In the genomic region with DNA sequence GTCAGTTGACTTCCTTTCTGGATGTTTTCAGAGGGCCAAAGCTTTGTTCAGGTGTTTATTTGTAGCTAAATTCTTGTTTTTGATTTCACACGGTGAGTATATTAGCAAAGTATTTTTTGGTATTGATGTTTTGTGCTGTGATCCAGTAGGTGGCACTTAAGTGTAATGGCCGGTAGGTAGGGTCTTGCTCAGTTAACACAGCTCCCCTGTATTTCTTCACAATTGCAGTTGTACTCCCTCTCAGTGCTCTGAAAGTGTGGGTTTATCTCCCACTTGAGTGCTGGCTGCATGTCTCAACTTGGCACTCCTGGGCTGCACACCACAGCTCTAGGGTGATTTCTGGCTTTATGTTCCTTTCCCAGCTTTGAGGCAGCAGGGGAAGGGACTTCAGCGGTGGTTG, we compare ENCODE assay signal across 18 cellular contexts.
DNase-seq lines count a peak whose midpoint lies in the region; ATAC-seq and TF ChIP-seq lines count a peak whose summit lies in the region.
"Had no signal": no experiment of that assay in that cellular context is flagged by ENCODE, and none has a peak within 500 bp of the region (broad histone marks: within the 10 kb centered on the region; RNA-seq: fewer than 3 reads in every experiment).

No MANE protein-coding gene starts in this region.

- H3K4me1 Mint-ChIP-seq in stimulated activated naive CD8-positive, alpha-beta T cell treated with anti-CD3 and anti-CD28 coated beads, Interleukin-15, Interleukin-2, amounts not matched to agents 100 ng/mL and 50 ng/mL, for 24 hours (ENCODE audit: low read depth): peaks cover 3% of the 10 kb centered on the region
- H3K4me1 Mint-ChIP-seq: CD4-positive, CD25-positive, alpha-beta regulatory T cell had no signal

- peak overlapping the region in 1 of 2 experiments; percentile 68 for H3K4ac ChIP-seq in mesenchymal stem cell (ENCODE audit: low read depth in 1 of 2, low read length in 2 of 2)

- peak overlapping the region; percentile 1 for H3K9ac ChIP-seq in mesenchymal stem cell (ENCODE audit: low read length)
- H3K9ac ChIP-seq: parathyroid adenoma had no signal

- peak overlapping the region; percentile 4 for H2AK5ac ChIP-seq in mesenchymal stem cell (ENCODE audit: low read length, severe bottlenecking)

- H2BK5ac ChIP-seq in mesenchymal stem cell (ENCODE audit: low read depth, low read length, poor library complexity, severe bottlenecking): no peak overlapping the region

- H3K27ac Mint-ChIP-seq in stimulated activated naive CD8-positive, alpha-beta T cell treated with anti-CD3 and anti-CD28 coated beads, Interleukin-15, Interleukin-2, amounts not matched to agents 100 ng/mL and 50 ng/mL, for 24 hours: peak overlapping the region; percentile 21
- H3K27ac Mint-ChIP-seq: activated naive CD8-positive, alpha-beta T cell treated with anti-CD3 and anti-CD28 coated beads, Interleukin-2, amount 50 U/mL, for 24 hours; CD4-positive, CD25-positive, alpha-beta regulatory T cell had no signal

- H4K8ac ChIP-seq in mesenchymal stem cell (ENCODE audit: low read length): no peak overlapping the region

- H3K4me3 ChIP-seq in choroid plexus epithelial cell (ENCODE audit: low read depth, low read length): no peak overlapping the region
- H3K4me3 ChIP-seq in mesenchymal stem cell (ENCODE audit: insufficient read depth in 1 of 2, low read depth in 1 of 2, low read length in 2 of 2): no peak overlapping the region
- H3K4me3 ChIP-seq in breast epithelium: no peak overlapping the region
- H3K4me3 ChIP-seq: mucosa of descending colon had no signal

- no peaks in the 10 kb centered on the region for H3K9me3 ChIP-seq in mesenchymal stem cell (ENCODE audit: control insufficient read depth, low read length)
- H3K9me3 ChIP-seq in breast epithelium: no peaks in the 10 kb centered on the region
- H3K9me3 ChIP-seq: mucosa of descending colon had no signal

- WGBS in mesenchymal stem cell: 90% methylated on average over 2 of the region's 3 CpGs

- H2BK12ac ChIP-seq in mesenchymal stem cell (ENCODE audit: low read length in 2 of 2): peak overlapping the region in 1 of 2 experiments; percentile 87

- H3K27ac ChIP-seq in mesenchymal stem cell (ENCODE audit: low read length, poor library complexity, severe bottlenecking) (no peak overlapping the region), breast epithelium (no peak overlapping the region)
- H3K27ac ChIP-seq: parathyroid adenoma had no signal

- no peak overlapping the region for H3K4me2 ChIP-seq in mesenchymal stem cell (ENCODE audit: low read length, poor library complexity, severe bottlenecking)

- H3K9me3 Mint-ChIP-seq in stimulated activated naive CD8-positive, alpha-beta T cell treated with anti-CD3 and anti-CD28 coated beads, Interleukin-15, Interleukin-2, amounts not matched to agents 100 ng/mL and 50 ng/mL, for 24 hours: no peaks in the 10 kb centered on the region

- peaks cover 19% of the 10 kb centered on the region for H3K27me3 Mint-ChIP-seq in stimulated activated naive CD8-positive, alpha-beta T cell treated with anti-CD3 and anti-CD28 coated beads, Interleukin-15, Interleukin-2, amounts not matched to agents 100 ng/mL and 50 ng/mL, for 24 hours
- H3K27me3 Mint-ChIP-seq: activated naive CD8-positive, alpha-beta T cell treated with anti-CD3 and anti-CD28 coated beads, Interleukin-2, amount 50 U/mL, for 24 hours; CD4-positive, CD25-positive, alpha-beta regulatory T cell had no signal

- H3K27me3 ChIP-seq in mesenchymal stem cell (ENCODE audit: control insufficient read depth in 1 of 2, insufficient read depth in 1 of 2, low read length in 2 of 2): no peaks in the 10 kb centered on the region
- H3K27me3 ChIP-seq in breast epithelium: no peaks in the 10 kb centered on the region

- TF ChIP-seq CTCF in choroid plexus epithelial cell (conservative IDR thresholded peaks at IDR 0.05; ENCODE audit: low read depth, low read length) (peak; percentile 26), breast epithelium (IDR thresholded peaks at IDR 0.05) (no peak)

- H2BK120ac ChIP-seq in mesenchymal stem cell (ENCODE audit: low read depth, low read length): no peak overlapping the region

- no peak for TF ChIP-seq POLR2A in breast epithelium (IDR thresholded peaks at IDR 0.05)

- no peaks in the 10 kb centered on the region for H3K36me3 Mint-ChIP-seq in stimulated activated naive CD8-positive, alpha-beta T cell treated with anti-CD3 and anti-CD28 coated beads, Interleukin-15, Interleukin-2, amounts not matched to agents 100 ng/mL and 50 ng/mL, for 24 hours (ENCODE audit: low read depth)
- H3K36me3 Mint-ChIP-seq: CD4-positive, CD25-positive, alpha-beta regulatory T cell had no signal

- no peak overlapping the region for H3K4me3 Mint-ChIP-seq in stimulated activated naive CD8-positive, alpha-beta T cell treated with anti-CD3 and anti-CD28 coated beads, Interleukin-15, Interleukin-2, amounts not matched to agents 100 ng/mL and 50 ng/mL, for 24 hours
- H3K4me3 Mint-ChIP-seq: activated naive CD8-positive, alpha-beta T cell treated with anti-CD3 and anti-CD28 coated beads, Interleukin-2, amount 50 U/mL, for 24 hours; CD4-positive, CD25-positive, alpha-beta regulatory T cell had no signal

- H2AFZ ChIP-seq in mesenchymal stem cell (ENCODE audit: low read depth, low read length): no peak overlapping the region
- H2AFZ ChIP-seq: parathyroid adenoma had no signal

- H3K23ac ChIP-seq in mesenchymal stem cell (ENCODE audit: low read length in 2 of 2): no peak overlapping the region

- peak overlapping the region; percentile 21 for H4K91ac ChIP-seq in mesenchymal stem cell (ENCODE audit: low read length)

- intact Hi-C loops in breast epithelium (cut with DNase I; ENCODE audit: low total_unique reads): no loop called here

- no peaks in the 10 kb centered on the region for H3K79me1 ChIP-seq in mesenchymal stem cell (replicated peaks; ENCODE audit: low read length, poor library complexity, severe bottlenecking)

- no peaks in the 10 kb centered on the region for H3K36me3 ChIP-seq in mesenchymal stem cell (ENCODE audit: control insufficient read depth in 1 of 2, insufficient read depth in 2 of 2, low read depth in 1 of 2, low read length in 2 of 2)
- no peaks in the 10 kb centered on the region for H3K36me3 ChIP-seq in breast epithelium

- H3K14ac ChIP-seq in mesenchymal stem cell (ENCODE audit: low read length in 2 of 2): no peak overlapping the region

- no peak for ATAC-seq in stimulated activated naive CD8-positive, alpha-beta T cell treated with anti-CD3 and anti-CD28 coated beads, Interleukin-15, Interleukin-2, amounts not matched to agents 100 U/mL and 50 U/mL, for 24 hours
- ATAC-seq: activated naive CD8-positive, alpha-beta T cell treated with anti-CD3 and anti-CD28 coated beads, Interleukin-2, amount 50 U/mL, for 24 hours had no signal

- DNase-seq in stimulated activated naive CD8-positive, alpha-beta T cell treated with anti-CD3 and anti-CD28 coated beads, Interleukin-15, Interleukin-2, amounts not matched to agents 100 U/mL and 50 U/mL, for 24 hours: no peak
- peak; percentile 39 for DNase-seq in choroid plexus epithelial cell (ENCODE audit: low read depth)
- no peak for DNase-seq in mesenchymal stem cell
- no peak for DNase-seq in breast epithelium (ENCODE audit: low spot score in 2 of 2)
- DNase-seq in RPMI8226: no peak
- DNase-seq in activated naive CD4-positive, alpha-beta T cell (lab: John Stamatoyannopoulos, UW): no peak
- no peak for DNase-seq in stimulated activated CD4-positive, alpha-beta T cell treated with anti-CD3 and anti-CD28 coated beads, Interleukin-4, amount 100 ng/mL, for 4 hours
- DNase-seq: activated CD4-positive, alpha-beta T cell treated with anti-CD3 and anti-CD28 coated beads, Interleukin-2, amount 50 U/mL, for 1 hour; activated naive CD8-positive, alpha-beta T cell treated with anti-CD3 and anti-CD28 coated beads, Interleukin-2, amount 50 U/mL, for 24 hours; activated T-cell treated with anti-CD3 and anti-CD28 coated beads, Interleukin-2, amount 50 U/mL, for 1 hour; CD4-positive, CD25-positive, alpha-beta regulatory T cell; erythroblast; mucosa of descending colon; NCI-H2171; NK-92 treated with Interleukin-12 subunit alpha and Interleukin-12 subunit beta, amount 100 ng/mL, for 24 hours; stimulated activated CD4-positive, alpha-beta T cell treated with anti-CD3 and anti-CD28 coated beads, Interleukin-12 subunit alpha, Interleukin-12 subunit beta, amount 100 ng/mL, for 4 hours had no signal

- H3K4me1 ChIP-seq in mesenchymal stem cell (ENCODE audit: control insufficient read depth, insufficient read depth, low read depth, low read length) (peaks cover 4% of the 10 kb centered on the region), breast epithelium (no peaks in the 10 kb centered on the region)
- H3K4me1 ChIP-seq: parathyroid adenoma had no signal

- H2BK15ac ChIP-seq in mesenchymal stem cell (ENCODE audit: low read depth, poor library complexity, severe bottlenecking): no peak overlapping the region

- peak overlapping the region; percentile 47 to 51 for H3K18ac ChIP-seq in mesenchymal stem cell (ENCODE audit: low read depth in 1 of 2, low read length in 2 of 2)
